In the genomic region with DNA sequence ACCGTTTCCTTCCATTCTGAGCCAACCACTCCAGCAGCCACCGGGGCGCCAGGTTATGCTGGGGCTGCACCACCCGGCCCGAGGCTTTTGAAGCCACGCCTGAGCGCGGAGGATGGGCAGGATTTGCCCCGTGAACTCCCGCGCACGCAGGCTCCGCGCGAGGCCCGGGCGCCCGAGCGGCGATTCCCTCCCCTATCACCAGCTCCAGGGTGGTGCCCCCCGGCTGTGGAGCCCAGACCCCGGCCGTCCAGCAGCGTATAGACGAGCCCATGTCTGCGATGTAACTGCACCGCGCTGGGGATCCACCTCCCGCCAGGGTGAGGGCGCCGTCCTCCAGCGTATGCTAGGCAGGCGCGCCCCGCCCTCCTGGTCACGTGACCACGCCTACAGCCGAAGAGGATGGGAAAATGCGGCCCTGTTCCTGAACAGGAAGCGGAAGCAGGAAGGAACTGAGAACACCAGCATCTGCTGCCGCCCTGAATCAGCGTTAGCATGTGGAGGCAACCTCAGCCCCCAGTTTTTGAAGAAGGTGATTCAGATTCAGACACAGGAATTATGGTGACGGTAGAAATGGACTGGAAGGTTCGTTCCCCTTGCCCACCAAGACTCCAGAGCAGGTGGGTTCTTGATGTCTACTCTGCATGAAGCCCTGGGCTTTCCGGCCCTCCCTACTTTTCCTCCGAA, we compare ENCODE assay signal across 8 cellular contexts. TPM values are rescaled to one million over a fixed set of nuclear protein-coding genes. Genes with fewer than 3 reads are reported as not detected.
DNase-seq lines count a peak whose midpoint lies in the region; ATAC-seq and TF ChIP-seq lines count a peak whose summit lies in the region.

No MANE protein-coding gene starts in this region.

- H3K4me3 Mint-ChIP-seq in WTC11, result peak overlapping the region; percentile 71

- in situ Hi-C loops in ACHN (cut with HindIII; ENCODE audit: low pct_ligation_motif_present, low pct_unique_long_range_greater_than_20kb, low sequenced_read_pairs), result no loop called here

- H3K27ac ChIP-seq in caudate nucleus (ENCODE audit: low read depth, low read length), result peak overlapping the region; percentile 40

- ATAC-seq in GM18867 (IDR thresholded peaks at IDR 0.05; ENCODE audit: unreplicated experiment) (peak; percentile 90), HG03097 (IDR thresholded peaks at IDR 0.05; ENCODE audit: low FRiP score, unreplicated experiment) (peak; percentile 70), WTC11 (peak; percentile 91)

- TF ChIP-seq CTCF in WTC11 (IDR thresholded peaks at IDR 0.05), result no peak

- peaks cover 18% of the 10 kb centered on the region for H3K9me3 Mint-ChIP-seq in WTC11

- DNase-seq in ACHN (peak; percentile 90), NCI-H2196 (lab: John Stamatoyannopoulos, UW; ENCODE audit: unreplicated experiment) (peak; percentile 86), WTC11 (ENCODE audit: low spot score) (peak; percentile 88), caudate nucleus (lab: John Stamatoyannopoulos, UW) (peak in 60 of 61 donors; percentile 53 to 96 (median 88)), iris pigment epithelial cell (ENCODE audit: low read depth) (peak; percentile 91)
- DNase-seq in stimulated activated CD4-positive, alpha-beta T cell treated with anti-CD3 and anti-CD28 coated beads, Interleukin-12 subunit alpha, Interleukin-12 subunit beta, amount 100 ng/mL, for 4 hours, result peak; percentile 97

- no peak overlapping the region for H3K27ac Mint-ChIP-seq in WTC11

- H3K27me3 Mint-ChIP-seq in WTC11 (ENCODE audit: low read depth), result peaks cover 32% of the 10 kb centered on the region

- peaks cover 5% of the 10 kb centered on the region for H3K4me1 Mint-ChIP-seq in WTC11

- POLR2A ChIA-PET in WTC11 (lab: Charles Lee), result interaction anchor here (1.3 kb wide), 1 partner anchor 37 kb away, joined by 3 read pairs; no protein-coding TSS in a partner anchor

- CTCF ChIA-PET in WTC11 (lab: Charles Lee), result no interaction called here

- H3K36me3 Mint-ChIP-seq in WTC11, result peaks cover 48% of the 10 kb centered on the region

TF ChIP-seq in WTC11, 78 proteins besides CTCF, POLR2A, EP300 and RAD21 (continues in another document):
- TF ChIP-seq, protein P1, sequence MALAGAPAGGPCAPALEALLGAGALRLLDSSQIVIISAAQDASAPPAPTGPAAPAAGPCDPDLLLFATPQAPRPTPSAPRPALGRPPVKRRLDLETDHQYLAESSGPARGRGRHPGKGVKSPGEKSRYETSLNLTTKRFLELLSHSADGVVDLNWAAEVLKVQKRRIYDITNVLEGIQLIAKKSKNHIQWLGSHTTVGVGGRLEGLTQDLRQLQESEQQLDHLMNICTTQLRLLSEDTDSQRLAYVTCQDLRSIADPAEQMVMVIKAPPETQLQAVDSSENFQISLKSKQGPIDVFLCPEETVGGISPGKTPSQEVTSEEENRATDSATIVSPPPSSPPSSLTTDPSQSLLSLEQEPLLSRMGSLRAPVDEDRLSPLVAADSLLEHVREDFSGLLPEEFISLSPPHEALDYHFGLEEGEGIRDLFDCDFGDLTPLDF (CRISPR knock-in tag; IDR thresholded peaks at IDR 0.05), result peak; percentile 89; the same call in 1 of the 2 replicates
- TF ChIP-seq ZNF423 (CRISPR knock-in tag; IDR thresholded peaks at IDR 0.05) (no peak), RELA (CRISPR knock-in tag; IDR thresholded peaks at IDR 0.05; ENCODE audit: borderline replicate concordance) (peak; percentile 95), GTF2I (CRISPR knock-in tag; conservative IDR thresholded peaks at IDR 0.05) (no peak), GABPB1 (CRISPR knock-in tag; IDR thresholded peaks at IDR 0.05) (peak; percentile 56; the same call in 1 of the 2 replicates), ZNF396 (CRISPR knock-in tag; IDR thresholded peaks at IDR 0.05; ENCODE audit: borderline replicate concordance) (no peak), RORB (CRISPR knock-in tag; IDR thresholded peaks at IDR 0.05) (no peak), JAZF1 (CRISPR knock-in tag; IDR thresholded peaks at IDR 0.05) (no peak), ZNF263 (CRISPR knock-in tag; IDR thresholded peaks at IDR 0.05; ENCODE audit: low read depth) (0 out of 2 replicates have a peak, but pooled peaks have one; percentile 48), PRRX2 (CRISPR knock-in tag; IDR thresholded peaks at IDR 0.05) (no peak), FOXK1 (CRISPR knock-in tag; IDR thresholded peaks at IDR 0.05) (peak; percentile 71), SMAD4 (CRISPR knock-in tag; IDR thresholded peaks at IDR 0.05) (peak; percentile 90), ATF1 (CRISPR knock-in tag; IDR thresholded peaks at IDR 0.05) (peak; percentile 88; the same call in 1 of the 2 replicates), TCF7 (CRISPR knock-in tag; IDR thresholded peaks at IDR 0.05; ENCODE audit: low read depth) (peak; percentile 59; the same call in 1 of the 2 replicates), CREB1 (CRISPR knock-in tag; IDR thresholded peaks at IDR 0.05) (peak; percentile 85), TEAD1 (CRISPR knock-in tag; IDR thresholded peaks at IDR 0.05) (peak; percentile 76), ESRRA (CRISPR knock-in tag; IDR thresholded peaks at IDR 0.05; ENCODE audit: borderline replicate concordance) (peak; percentile 91)
- TF ChIP-seq, protein P2, sequence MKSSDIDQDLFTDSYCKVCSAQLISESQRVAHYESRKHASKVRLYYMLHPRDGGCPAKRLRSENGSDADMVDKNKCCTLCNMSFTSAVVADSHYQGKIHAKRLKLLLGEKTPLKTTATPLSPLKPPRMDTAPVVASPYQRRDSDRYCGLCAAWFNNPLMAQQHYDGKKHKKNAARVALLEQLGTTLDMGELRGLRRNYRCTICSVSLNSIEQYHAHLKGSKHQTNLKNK (CRISPR knock-in tag; IDR thresholded peaks at IDR 0.05), result no peak
- TF ChIP-seq, protein P3, sequence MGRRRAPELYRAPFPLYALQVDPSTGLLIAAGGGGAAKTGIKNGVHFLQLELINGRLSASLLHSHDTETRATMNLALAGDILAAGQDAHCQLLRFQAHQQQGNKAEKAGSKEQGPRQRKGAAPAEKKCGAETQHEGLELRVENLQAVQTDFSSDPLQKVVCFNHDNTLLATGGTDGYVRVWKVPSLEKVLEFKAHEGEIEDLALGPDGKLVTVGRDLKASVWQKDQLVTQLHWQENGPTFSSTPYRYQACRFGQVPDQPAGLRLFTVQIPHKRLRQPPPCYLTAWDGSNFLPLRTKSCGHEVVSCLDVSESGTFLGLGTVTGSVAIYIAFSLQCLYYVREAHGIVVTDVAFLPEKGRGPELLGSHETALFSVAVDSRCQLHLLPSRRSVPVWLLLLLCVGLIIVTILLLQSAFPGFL (CRISPR knock-in tag; IDR thresholded peaks at IDR 0.05; ENCODE audit: borderline replicate concordance), result peak; percentile 89; the same call in 1 of the 2 replicates
- TF ChIP-seq, protein P4, sequence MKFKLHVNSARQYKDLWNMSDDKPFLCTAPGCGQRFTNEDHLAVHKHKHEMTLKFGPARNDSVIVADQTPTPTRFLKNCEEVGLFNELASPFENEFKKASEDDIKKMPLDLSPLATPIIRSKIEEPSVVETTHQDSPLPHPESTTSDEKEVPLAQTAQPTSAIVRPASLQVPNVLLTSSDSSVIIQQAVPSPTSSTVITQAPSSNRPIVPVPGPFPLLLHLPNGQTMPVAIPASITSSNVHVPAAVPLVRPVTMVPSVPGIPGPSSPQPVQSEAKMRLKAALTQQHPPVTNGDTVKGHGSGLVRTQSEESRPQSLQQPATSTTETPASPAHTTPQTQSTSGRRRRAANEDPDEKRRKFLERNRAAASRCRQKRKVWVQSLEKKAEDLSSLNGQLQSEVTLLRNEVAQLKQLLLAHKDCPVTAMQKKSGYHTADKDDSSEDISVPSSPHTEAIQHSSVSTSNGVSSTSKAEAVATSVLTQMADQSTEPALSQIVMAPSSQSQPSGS (CRISPR knock-in tag; IDR thresholded peaks at IDR 0.05; ENCODE audit: borderline replicate concordance, low read depth), result no peak
- TF ChIP-seq, protein P5, sequence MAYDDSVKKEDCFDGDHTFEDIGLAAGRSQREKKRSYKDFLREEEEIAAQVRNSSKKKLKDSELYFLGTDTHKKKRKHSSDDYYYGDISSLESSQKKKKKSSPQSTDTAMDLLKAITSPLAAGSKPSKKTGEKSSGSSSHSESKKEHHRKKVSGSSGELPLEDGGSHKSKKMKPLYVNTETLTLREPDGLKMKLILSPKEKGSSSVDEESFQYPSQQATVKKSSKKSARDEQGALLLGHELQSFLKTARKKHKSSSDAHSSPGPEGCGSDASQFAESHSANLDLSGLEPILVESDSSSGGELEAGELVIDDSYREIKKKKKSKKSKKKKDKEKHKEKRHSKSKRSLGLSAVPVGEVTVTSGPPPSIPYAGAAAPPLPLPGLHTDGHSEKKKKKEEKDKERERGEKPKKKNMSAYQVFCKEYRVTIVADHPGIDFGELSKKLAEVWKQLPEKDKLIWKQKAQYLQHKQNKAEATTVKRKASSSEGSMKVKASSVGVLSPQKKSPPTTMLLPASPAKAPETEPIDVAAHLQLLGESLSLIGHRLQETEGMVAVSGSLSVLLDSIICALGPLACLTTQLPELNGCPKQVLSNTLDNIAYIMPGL (CRISPR knock-in tag; IDR thresholded peaks at IDR 0.05), result peak; percentile 90
- TF ChIP-seq, protein P6, sequence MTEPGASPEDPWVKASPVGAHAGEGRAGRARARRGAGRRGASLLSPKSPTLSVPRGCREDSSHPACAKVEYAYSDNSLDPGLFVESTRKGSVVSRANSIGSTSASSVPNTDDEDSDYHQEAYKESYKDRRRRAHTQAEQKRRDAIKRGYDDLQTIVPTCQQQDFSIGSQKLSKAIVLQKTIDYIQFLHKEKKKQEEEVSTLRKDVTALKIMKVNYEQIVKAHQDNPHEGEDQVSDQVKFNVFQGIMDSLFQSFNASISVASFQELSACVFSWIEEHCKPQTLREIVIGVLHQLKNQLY (CRISPR knock-in tag; IDR thresholded peaks at IDR 0.05), result peak; percentile 83; the same call in 1 of the 2 replicates
- TF ChIP-seq, protein P7, sequence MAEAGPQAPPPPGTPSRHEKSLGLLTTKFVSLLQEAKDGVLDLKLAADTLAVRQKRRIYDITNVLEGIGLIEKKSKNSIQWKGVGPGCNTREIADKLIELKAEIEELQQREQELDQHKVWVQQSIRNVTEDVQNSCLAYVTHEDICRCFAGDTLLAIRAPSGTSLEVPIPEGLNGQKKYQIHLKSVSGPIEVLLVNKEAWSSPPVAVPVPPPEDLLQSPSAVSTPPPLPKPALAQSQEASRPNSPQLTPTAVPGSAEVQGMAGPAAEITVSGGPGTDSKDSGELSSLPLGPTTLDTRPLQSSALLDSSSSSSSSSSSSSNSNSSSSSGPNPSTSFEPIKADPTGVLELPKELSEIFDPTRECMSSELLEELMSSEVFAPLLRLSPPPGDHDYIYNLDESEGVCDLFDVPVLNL (CRISPR knock-in tag; IDR thresholded peaks at IDR 0.05; ENCODE audit: borderline replicate concordance, low read depth), result 0 out of 2 replicates have a peak, but pooled peaks have one; percentile 84

RNA-seq across cellular contexts. Expression of a gene that starts 46.0 kb away (rescaled TPM):
- 55.0 to 62.8 TPM (median 56.7 TPM) in 3 replicates for total RNA-seq in WTC11 (2021)

Comparison
In these comparisons a context has a peak if more than half of its experiments do, and no peak if none do; other contexts are left out.
1. Peak in every context shown above with its lines: DNase-seq, ATAC-seq and H3K27ac ChIP-seq.